Comparison of ENCODE assay signal across 2 cellular contexts in genomic region chr2:113528126-113528525, GRCh38. TPM values are rescaled to one million over a fixed set of nuclear protein-coding genes. Genes with fewer than 3 reads are reported as not detected.
"Had no signal": no experiment of that assay in that cellular context is flagged by ENCODE, and none has a peak within 500 bp of the region (broad histone marks: within the 10 kb centered on the region; RNA-seq: fewer than 3 reads in every experiment).

No MANE protein-coding gene starts in this region.

RNA-seq across cellular contexts. Expression of gene FOXD4L1, which starts 29.7 kb away (rescaled TPM):
- total RNA-seq: IMR-90 had no signal
- polyA plus RNA-seq: IgD-negative memory B cell, IMR-90 had no signal
